1 cellular context compared by ENCODE assay signal in genomic region chr18:9201224-9201623, GRCh38.
TF ChIP-seq lines count a peak whose summit lies in the region.

No MANE protein-coding gene starts in this region.

TF ChIP-seq in GM23338, 12 proteins besides CTCF, POLR2A, EP300 and RAD21 (continued from another document):
- TF ChIP-seq JUNB (IDR thresholded peaks at IDR 0.05; ENCODE audit: unreplicated experiment) (no peak), EZH2phosphoT487 (IDR thresholded peaks at IDR 0.05; ENCODE audit: unreplicated experiment) (no peak), ETS1 (IDR thresholded peaks at IDR 0.05) (no peak), STAT1 (IDR thresholded peaks at IDR 0.05; ENCODE audit: unreplicated experiment) (no peak), NANOG (IDR thresholded peaks at IDR 0.05; ENCODE audit: borderline replicate concordance) (no peak), REST (IDR thresholded peaks at IDR 0.05; ENCODE audit: unreplicated experiment) (no peak), ZNF114 (CRISPR knock-in tag; IDR thresholded peaks at IDR 0.05) (no peak)
